In the genomic region with DNA sequence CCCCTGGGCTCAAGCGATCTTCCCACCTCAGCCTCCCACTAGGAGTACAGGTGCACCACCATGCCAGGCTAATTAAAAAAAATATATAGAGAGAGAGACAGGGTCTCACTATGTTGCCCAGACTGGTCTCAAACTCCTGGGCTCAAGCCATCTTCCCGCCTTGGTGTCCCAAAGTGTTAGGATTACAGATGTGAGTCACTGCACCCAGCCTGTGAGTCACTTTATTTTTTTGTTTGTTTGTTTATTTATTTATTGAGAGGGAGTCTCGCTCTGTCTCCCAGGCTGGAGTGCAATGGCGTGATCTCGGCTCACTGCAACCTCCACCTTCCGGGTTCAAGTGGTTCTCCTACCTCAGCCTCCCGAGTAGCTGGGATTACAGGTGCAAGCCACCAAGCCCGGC, we compare ENCODE assay signal across 17 cellular contexts. TPM values are rescaled to one million over a fixed set of nuclear protein-coding genes. Genes with fewer than 3 reads are reported as not detected.
"Had no signal": no experiment of that assay in that cellular context is flagged by ENCODE, and none has a peak within 500 bp of the region (broad histone marks: within the 10 kb centered on the region; RNA-seq: fewer than 3 reads in every experiment).

No MANE protein-coding gene starts in this region.

RNA-seq across cellular contexts. Expression of a gene that starts 8.4 kb away (rescaled TPM):
- total RNA-seq: omental fat pad, osteocyte, pancreas, posterior vena cava, prostate gland, pulmonary artery endothelial cell, right atrium auricular region, sciatic nerve, smooth muscle cell, suprapubic skin, testis, transverse colon, upper lobe of right lung, urinary bladder, uterus had no signal
- polyA plus RNA-seq: neural cell, pancreas, smooth muscle cell had no signal

RNA-seq across cellular contexts. Expression of a gene that starts 15.6 kb away (rescaled TPM):
- polyA plus RNA-seq: neural cell had no signal

RNA-seq across cellular contexts. Expression of a gene that starts 31.3 kb away (rescaled TPM):
- total RNA-seq: natural killer cell, pancreas, pulmonary artery endothelial cell, smooth muscle cell, urinary bladder had no signal
